14 cellular contexts compared by ENCODE assay signal in genomic region chr4:8189551-8190466, GRCh38. TPM values are rescaled to one million over a fixed set of nuclear protein-coding genes. Genes with fewer than 3 reads are reported as not detected.
DNase-seq lines count a peak whose midpoint lies in the region; ATAC-seq, FAIRE-seq and TF ChIP-seq lines count a peak whose summit lies in the region.
"Had no signal": no experiment of that assay in that cellular context is flagged by ENCODE, and none has a peak within 500 bp of the region (broad histone marks: within the 10 kb centered on the region; RNA-seq: fewer than 3 reads in every experiment).

No MANE protein-coding gene starts in this region.

- TF ChIP-seq POLR2A in HepG2 (IDR thresholded peaks at IDR 0.05; ENCODE audit: insufficient read depth in 1 of 2, low read depth in 2 of 2, low read length in 2 of 2) = no peak

- H3K9me3 ChIP-seq in HepG2 (ENCODE audit: low read length) (no peaks in the 10 kb centered on the region), subcutaneous abdominal adipose tissue (ENCODE audit: control insufficient read depth in 5 of 5, low read length in 5 of 5) (no peaks in the 10 kb centered on the region)
- H3K9me3 ChIP-seq: pancreas had no signal

- POLR2A ChIA-PET in HepG2 (lab: Yijun Ruan, JAX) = no interaction called here

- no peaks in the 10 kb centered on the region for H3K79me2 ChIP-seq in HepG2 (ENCODE audit: insufficient read depth, low read length)

- H3K4me1 ChIP-seq in HepG2 (ENCODE audit: insufficient read depth, low read length) (peaks cover 63% of the 10 kb centered on the region), subcutaneous abdominal adipose tissue (ENCODE audit: control insufficient read depth in 5 of 5, insufficient read depth in 5 of 5, low read length in 5 of 5) (peaks cover 11 to 65% (median 50%) of the 10 kb centered on the region in 5 donors)

- H3K9ac ChIP-seq in HepG2 (ENCODE audit: insufficient read depth, low read depth, low read length) = no peak overlapping the region
- H3K9ac ChIP-seq in subcutaneous abdominal adipose tissue (ENCODE audit: low read length in 5 of 5) = peak overlapping the region in 1 of 5 donors; percentile 48

- TF ChIP-seq CTCF in coronary artery (IDR thresholded peaks at IDR 0.05) = no peak
- 0 out of 2 replicates have a peak, but pooled peaks have one; percentile 26 for TF ChIP-seq CTCF in HepG2 (CRISPR knock-in tag; IDR thresholded peaks at IDR 0.05)

- H3K27me3 ChIP-seq in HepG2 (ENCODE audit: control insufficient read depth in 1 of 2, insufficient read depth in 2 of 2, low read length in 2 of 2) = peaks cover 7 to 45% of the 10 kb centered on the region in 2 experiments; a peak in 3 of 5 replicates
- H3K27me3 ChIP-seq in subcutaneous abdominal adipose tissue (ENCODE audit: control insufficient read depth in 5 of 5, insufficient read depth in 4 of 5, low read length in 5 of 5) = no peaks in the 10 kb centered on the region
- H3K27me3 ChIP-seq: pancreas had no signal

- TF ChIP-seq EP300 in HepG2 (IDR thresholded peaks at IDR 0.05; ENCODE audit: low read depth in 2 of 2, low read length in 2 of 2) (no peak), HepG2 (CRISPR knock-in tag; IDR thresholded peaks at IDR 0.05; ENCODE audit: borderline replicate concordance) (no peak)

- no peak for TF ChIP-seq RAD21 in HepG2 (CRISPR knock-in tag; IDR thresholded peaks at IDR 0.05)

- DNase-seq in NCI-H69 (lab: John Stamatoyannopoulos, UW) (peak; percentile 58), coronary artery (ENCODE audit: low spot score) (no peak), HepG2 (ENCODE audit: low spot score) (no peak), H4 (ENCODE audit: low spot score) (no peak), MV-4-11 (lab: John Stamatoyannopoulos, UW) (no peak)
- no peak for DNase-seq in activated CD4-positive, CD25-positive, alpha-beta regulatory T cell treated with anti-CD3 and anti-CD28 coated beads, Interleukin-2, amount 50 U/mL, for 72 hours
- DNase-seq: central memory CD4-positive, alpha-beta T cell; EL; T-cell had no signal

- ATAC-seq in HepG2 = no peak
- ATAC-seq: PC-3, T-cell had no signal

- H3K27ac ChIP-seq in coronary artery (peak overlapping the region; percentile 33 to 80), HepG2 (ENCODE audit: extremely low read length, insufficient read depth, low read length) (no peak overlapping the region), subcutaneous abdominal adipose tissue (ENCODE audit: low read depth, low read length) (peak overlapping the region; percentile 67)
- H3K27ac ChIP-seq: C4-2B had no signal

- no peak overlapping the region for H3K4me2 ChIP-seq in HepG2 (ENCODE audit: low read depth, low read length)

- no peak overlapping the region for H2AFZ ChIP-seq in HepG2 (ENCODE audit: low read length)

- intact Hi-C loops in HepG2 (cut with micrococcal nuclease; ENCODE audit: unreplicated experiment) = loop anchor here (5.0 kb wide), 1 partner anchor 52 kb away; no protein-coding TSS in a partner anchor

- FAIRE-seq in HepG2 (lab: Jason Lieb, UNC) = no peak
- FAIRE-seq: pancreas, urothelium cell line had no signal

- CTCF ChIA-PET in HepG2 (lab: Yijun Ruan, JAX; ENCODE audit: low intra/inter-chr PET ratio, low total read pairs) = interaction anchor here (1.3 kb wide), 1 partner anchor 49 kb away, joined by 3 read pairs; no protein-coding TSS in a partner anchor

- BruUV-seq in HepG2 (replicated peaks; lab: Mats Ljungman, UMichigan) = no TSS peak

- H3K36me3 ChIP-seq in HepG2 (replicated peaks in 1 of 2; ENCODE audit: control insufficient read depth in 1 of 2, insufficient read depth in 2 of 2, low read length in 2 of 2) (no peaks in the 10 kb centered on the region), subcutaneous abdominal adipose tissue (ENCODE audit: control insufficient read depth in 5 of 5, insufficient read depth in 5 of 5, low read length in 5 of 5) (no peaks in the 10 kb centered on the region)
- H3K36me3 ChIP-seq: pancreas had no signal

- in situ Hi-C loops in HepG2 (cut with HindIII; ENCODE audit: extremely low pct_ligation_motif_present, low pct_unique_long_range_greater_than_20kb) = no loop called here

- no peak overlapping the region for H3K4me3 ChIP-seq in coronary artery
- peak overlapping the region in 1 of 3 experiments; percentile 28; a peak in 1 of 6 replicates for H3K4me3 ChIP-seq in HepG2 (replicated peaks in 1 of 3; ENCODE audit: insufficient read depth in 1 of 3, low read depth in 2 of 3, low read length in 3 of 3)
- peak overlapping the region in 1 of 5 donors; percentile 9 for H3K4me3 ChIP-seq in subcutaneous abdominal adipose tissue (ENCODE audit: low read depth in 1 of 5, low read length in 5 of 5)
- H3K4me3 ChIP-seq: pancreas had no signal

- WGBS in HepG2 (ENCODE audit: low lambda C conversion rate) = 59% methylated on average over 21 of the region's 26 CpGs

- H4K20me1 ChIP-seq in HepG2 (ENCODE audit: insufficient read depth, low read length) = no peaks in the 10 kb centered on the region

TF ChIP-seq in HepG2, 621 proteins besides CTCF, POLR2A, EP300 and RAD21 (continues in another document):
- TF ChIP-seq DNMT3B (CRISPR knock-in tag; conservative IDR thresholded peaks at IDR 0.05) (no peak), HNRNPL (IDR thresholded peaks at IDR 0.05; ENCODE audit: low read depth, low read length) (0 out of 2 replicates have a peak, but pooled peaks have one; percentile 32), STAG1 (CRISPR knock-in tag; IDR thresholded peaks at IDR 0.05) (peak; percentile 22; the same call in 1 of the 2 replicates)
- TF ChIP-seq, protein P1, sequence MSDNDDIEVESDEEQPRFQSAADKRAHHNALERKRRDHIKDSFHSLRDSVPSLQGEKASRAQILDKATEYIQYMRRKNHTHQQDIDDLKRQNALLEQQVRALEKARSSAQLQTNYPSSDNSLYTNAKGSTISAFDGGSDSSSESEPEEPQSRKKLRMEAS (IDR thresholded peaks at IDR 0.05) = 0 out of 2 replicates have a peak, but pooled peaks have one; percentile 3

RNA-seq across cellular contexts. Expression of gene SH3TC1, which starts 9.3 kb away (rescaled TPM):
- total RNA-seq in HepG2 (2016; rRNA removed; fragmentation: Illumina TruSeq; extraction: Trizol) = 10.1 and 14.9 TPM in 2 replicates
- total RNA-seq in HepG2 (2016; cell fraction: cytosol; rRNA removed; fragmentation: Illumina TruSeq; extraction: Trizol; ENCODE audit: low read depth) = 1.8 and 3.0 TPM in 2 replicates
- 7.9 and 17.3 TPM in 2 replicates for total RNA-seq in HepG2 (2016; cell fraction: insoluble cytoplasmic fraction; rRNA removed; fragmentation: Illumina TruSeq; extraction: Trizol)
- total RNA-seq in HepG2 (2016; cell fraction: membrane; rRNA removed; fragmentation: Illumina TruSeq; extraction: Trizol) = 5.6 and 6.2 TPM in 2 replicates
- total RNA-seq in HepG2 (2016; cell fraction: nucleus; rRNA removed; fragmentation: Illumina TruSeq; extraction: Trizol) = 22.7 and 23.6 TPM in 2 replicates
- 21.8 and 27.0 TPM in 2 replicates for polyA plus RNA-seq in HepG2 (2011; rRNA removed)
- polyA plus RNA-seq in HepG2 (2011; cell fraction: cytosol; rRNA removed) = 12.1 and 19.8 TPM in 2 replicates
- polyA plus RNA-seq in HepG2 (2011; cell fraction: nucleus; rRNA removed) = 113 and 146 TPM in 2 replicates
- polyA plus RNA-seq in HepG2 (2012) = 12.2 and 22.6 TPM in 2 replicates
- polyA plus RNA-seq in HepG2 (2016; cell fraction: cytosol; fragmentation: Illumina TruSeq; extraction: Trizol; ENCODE audit: low read depth) = 1.3 and 1.5 TPM in 2 replicates
- polyA plus RNA-seq in HepG2 (2016; cell fraction: insoluble cytoplasmic fraction; fragmentation: Illumina TruSeq; extraction: Trizol; ENCODE audit: low read depth) = 6.1 and 6.6 TPM in 2 replicates
- 2.1 and 2.8 TPM in 2 replicates for polyA plus RNA-seq in HepG2 (2016; cell fraction: membrane; fragmentation: Illumina TruSeq; extraction: Trizol; ENCODE audit: low read depth)
- 26.5 and 29.7 TPM in 2 replicates for polyA plus RNA-seq in HepG2 (2016; cell fraction: nucleus; fragmentation: Illumina TruSeq; extraction: Trizol; ENCODE audit: insufficient read depth, low read depth)
- 12.4 and 67.5 TPM in 2 replicates for polyA minus RNA-seq in HepG2 (2011; rRNA and poly(A)+ RNA removed; ENCODE audit: low replicate concordance)
- polyA minus RNA-seq in HepG2 (2011; cell fraction: cytosol; rRNA and poly(A)+ RNA removed) = 18.2 and 19.5 TPM in 2 replicates
- 76.5 and 77.0 TPM in 2 replicates for polyA minus RNA-seq in HepG2 (2011; cell fraction: nucleus; rRNA and poly(A)+ RNA removed)
- total RNA-seq in H4 (2014; rRNA removed; shearing (Covaris generic)) = 2.2 and 4.5 TPM in 2 replicates

RNA-seq across cellular contexts. Expression of gene ABLIM2, which starts 31.2 kb away (rescaled TPM):
- total RNA-seq in HepG2 (2016; rRNA removed; fragmentation: Illumina TruSeq; extraction: Trizol) = 0.18 and 0.20 TPM in 2 replicates
- not detected in 2 replicates for total RNA-seq in HepG2 (2016; cell fraction: cytosol; rRNA removed; fragmentation: Illumina TruSeq; extraction: Trizol; ENCODE audit: low read depth)
- total RNA-seq in HepG2 (2016; cell fraction: insoluble cytoplasmic fraction; rRNA removed; fragmentation: Illumina TruSeq; extraction: Trizol) = not detected in 2 replicates
- not detected in 2 replicates for total RNA-seq in HepG2 (2016; cell fraction: membrane; rRNA removed; fragmentation: Illumina TruSeq; extraction: Trizol)
- not detected in 2 replicates for total RNA-seq in HepG2 (2016; cell fraction: nucleus; rRNA removed; fragmentation: Illumina TruSeq; extraction: Trizol)
- 0.37 and 0.42 TPM in 2 replicates for polyA plus RNA-seq in HepG2 (2011; rRNA removed)
- polyA plus RNA-seq in HepG2 (2011; cell fraction: cytosol; rRNA removed) = 0.35 and 0.46 TPM in 2 replicates
- polyA plus RNA-seq in HepG2 (2011; cell fraction: nucleus; rRNA removed) = 0.33 and 0.34 TPM in 2 replicates
- 0.15 and 0.24 TPM in 2 replicates for polyA plus RNA-seq in HepG2 (2012)
- polyA plus RNA-seq in HepG2 (2016; cell fraction: cytosol; fragmentation: Illumina TruSeq; extraction: Trizol; ENCODE audit: low read depth) = not detected in 2 replicates
- polyA plus RNA-seq in HepG2 (2016; cell fraction: insoluble cytoplasmic fraction; fragmentation: Illumina TruSeq; extraction: Trizol; ENCODE audit: low read depth) = not detected in 2 replicates
- polyA plus RNA-seq in HepG2 (2016; cell fraction: membrane; fragmentation: Illumina TruSeq; extraction: Trizol; ENCODE audit: low read depth) = 0.11 TPM in 1 of 2 replicates, not detected in the other
- not detected in 2 replicates for polyA plus RNA-seq in HepG2 (2016; cell fraction: nucleus; fragmentation: Illumina TruSeq; extraction: Trizol; ENCODE audit: insufficient read depth, low read depth)
- 2.2 and 7.6 TPM in 2 replicates for polyA minus RNA-seq in HepG2 (2011; rRNA and poly(A)+ RNA removed; ENCODE audit: low replicate concordance)
- polyA minus RNA-seq in HepG2 (2011; cell fraction: cytosol; rRNA and poly(A)+ RNA removed) = 0.49 TPM in 1 of 2 replicates, not detected in the other
- 0.12 and 0.52 TPM in 2 replicates for polyA minus RNA-seq in HepG2 (2011; cell fraction: nucleus; rRNA and poly(A)+ RNA removed)
- 0.29 and 0.43 TPM in 2 replicates for total RNA-seq in H4 (2014; rRNA removed; shearing (Covaris generic))
